8 cellular contexts compared by ENCODE assay signal in the genomic region with DNA sequence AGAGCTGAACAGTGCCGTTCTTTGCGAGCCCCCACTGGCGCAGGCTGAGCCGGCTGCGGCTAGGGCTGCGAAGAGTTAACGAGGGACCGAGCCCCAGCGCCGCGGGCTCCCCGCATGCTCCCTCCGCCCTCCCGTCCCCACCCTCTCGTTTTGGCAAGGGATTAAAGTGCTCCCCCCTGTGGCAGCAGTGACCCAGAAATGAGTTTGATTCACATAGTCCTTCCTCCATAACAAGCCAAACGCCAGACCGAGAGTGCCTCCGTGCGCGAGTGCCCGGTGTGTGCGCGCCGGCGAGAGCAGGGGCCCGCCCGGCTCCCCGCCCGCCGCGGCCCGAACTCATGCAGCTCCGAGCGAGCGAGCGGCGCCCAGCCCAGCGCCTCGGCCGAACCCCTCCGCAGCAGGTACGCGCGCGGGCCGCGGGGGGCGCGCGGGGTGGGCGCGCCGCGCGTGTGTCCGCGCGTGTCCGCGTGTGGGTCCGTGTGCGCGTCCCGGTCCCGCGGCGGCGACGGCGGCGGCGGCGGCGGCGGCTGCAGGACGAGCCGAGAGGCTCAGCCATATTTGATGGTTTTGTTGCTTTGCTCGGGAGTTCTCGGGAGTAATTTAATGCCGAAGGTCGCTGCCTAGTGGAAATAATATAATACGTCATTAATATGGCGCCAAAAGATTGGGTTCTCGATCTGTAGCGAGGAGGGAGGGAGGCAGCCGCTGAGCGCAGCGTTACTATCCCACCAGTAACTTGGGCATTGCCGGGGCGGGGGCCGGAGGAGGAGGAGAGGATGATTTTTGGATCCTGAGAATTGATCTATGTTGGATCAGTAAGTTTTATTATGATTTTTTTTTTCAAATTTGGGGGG. TPM values are rescaled to one million over a fixed set of nuclear protein-coding genes. Genes with fewer than 3 reads are reported as not detected.
DNase-seq lines count a peak whose midpoint lies in the region; TF ChIP-seq lines count a peak whose summit lies in the region.

A gene (plus strand): TSS at position 224 of the 854 bp plus-strand sequence. CDS start 22,059 bp downstream, outside the sequence.

- in situ Hi-C loops in HAP-1 (cut with MboI; ENCODE audit: low sequenced_read_pairs): loop anchor here (25.0 kb wide), 1 partner anchor 222 kb away; no protein-coding TSS in a partner anchor

- peak within 1 kb of the TSS; percentile 93 for H3K27ac Mint-ChIP-seq in neural crest cell (ENCODE audit: unreplicated experiment)

- H3K27ac ChIP-seq in stomach smooth muscle (ENCODE audit: low read length): peak within 1 kb of the TSS; percentile 94

- peaks cover 8% of the 10 kb centered on the region for H3K4me1 ChIP-seq in HAP-1
- no peaks in the 10 kb centered on the region for H3K4me1 ChIP-seq in stomach smooth muscle (ENCODE audit: control insufficient read depth, insufficient read depth, low read length)

- peak within 1 kb of the TSS; percentile 92 for H3K4me3 Mint-ChIP-seq in neural crest cell

- H3K9ac ChIP-seq in stomach smooth muscle (ENCODE audit: low read length in 2 of 2): peak within 1 kb of the TSS; percentile 76 to 88

- H3K9me3 Mint-ChIP-seq in neural crest cell: no peaks in the 10 kb centered on the region

- no peaks in the 10 kb centered on the region for H3K36me3 Mint-ChIP-seq in neural crest cell (ENCODE audit: low read depth)

- H3K4me3 ChIP-seq in HAP-1: peak within 1 kb of the TSS; percentile 79
- H3K4me3 ChIP-seq in MG63: peak within 1 kb of the TSS; percentile 78
- H3K4me3 ChIP-seq in fibroblast of villous mesenchyme (ENCODE audit: low read depth, low read length): peak within 1 kb of the TSS; percentile 92
- peak within 1 kb of the TSS; percentile 91 to 99 for H3K4me3 ChIP-seq in stomach smooth muscle (ENCODE audit: low read length in 2 of 2)

- DNase-seq in GDM1 (lab: John Stamatoyannopoulos, UW) (peak; percentile 93), HAP-1 (ENCODE audit: low spot score in 2 of 2) (peak; percentile 91 to 95), MG63 (peak; percentile 88), SHP77 treated with DMSO at 0.1 percent for 48 hours (lab: John Stamatoyannopoulos, UW) (peak; percentile 36), activated gamma-delta T cell (lab: John Stamatoyannopoulos, UW) (peak; percentile 68), fibroblast of villous mesenchyme (ENCODE audit: low read depth) (peak; percentile 96), neural crest cell (ENCODE audit: low read depth, low spot score) (peak; percentile 93)

- H3K27me3 ChIP-seq in HAP-1 (ENCODE audit: low read depth) (no peaks in the 10 kb centered on the region), MG63 (no peaks in the 10 kb centered on the region), stomach smooth muscle (ENCODE audit: control insufficient read depth in 1 of 2, insufficient read depth in 2 of 2, low read length in 2 of 2) (no peaks in the 10 kb centered on the region)

- no peaks in the 10 kb centered on the region for H3K27me3 Mint-ChIP-seq in neural crest cell (ENCODE audit: low read depth)

- H3K36me3 ChIP-seq in HAP-1 (replicated peaks): no peaks in the 10 kb centered on the region
- H3K36me3 ChIP-seq in MG63: no peaks in the 10 kb centered on the region
- no peaks in the 10 kb centered on the region for H3K36me3 ChIP-seq in stomach smooth muscle (ENCODE audit: control insufficient read depth in 2 of 2, insufficient read depth in 2 of 2, low read length in 2 of 2)

- TF ChIP-seq CTCF in fibroblast of villous mesenchyme (IDR thresholded peaks at IDR 0.05; ENCODE audit: insufficient read depth, low read depth, low read length): peak; percentile 60
- peak; percentile 71 for TF ChIP-seq CTCF in neural crest cell (conservative IDR thresholded peaks at IDR 0.05)

- H3K4me1 Mint-ChIP-seq in neural crest cell: peaks cover 16% of the 10 kb centered on the region

- H3K9me3 ChIP-seq in HAP-1 (no peaks in the 10 kb centered on the region), MG63 (no peaks in the 10 kb centered on the region), stomach smooth muscle (ENCODE audit: control insufficient read depth in 2 of 2, low read length in 2 of 2) (no peaks in the 10 kb centered on the region)

RNA-seq across cellular contexts. Expression of the gene that starts here (rescaled TPM):
- 15.5 and 16.4 TPM in 2 replicates for total RNA-seq in MG63 (2014; rRNA removed; shearing (Covaris generic); ENCODE audit: low replicate concordance)
- total RNA-seq in fibroblast of villous mesenchyme: 29.6 and 38.4 TPM in 2 replicates
- 37.3 and 39.6 TPM in 2 replicates for total RNA-seq in neural crest cell

Comparison
In these comparisons a context has a peak if more than half of its experiments do, and no peak if none do; other contexts are left out.
1. Peak in every context shown above with its lines: DNase-seq, H3K4me3 ChIP-seq and H3K27ac ChIP-seq.
2. DNase-seq: peak in every context shown above with its lines; median percentile 96 in fibroblast of villous mesenchyme; 93 in GDM1; 93 in HAP-1; 93 in neural crest cell; 88 in MG63; 68 in activated gamma-delta T cell; 36 in SHP77 treated with DMSO at 0.1 percent for 48 hours.